Comparison of ENCODE assay signal across 1 cellular context in genomic region chr6:39137235-39137634, GRCh38.
TF ChIP-seq lines count a peak whose summit lies in the region.

No MANE protein-coding gene starts in this region.

TF ChIP-seq in WTC11, 78 proteins besides CTCF, POLR2A, EP300 and RAD21 (continued from another document):
- TF ChIP-seq, protein P1, sequence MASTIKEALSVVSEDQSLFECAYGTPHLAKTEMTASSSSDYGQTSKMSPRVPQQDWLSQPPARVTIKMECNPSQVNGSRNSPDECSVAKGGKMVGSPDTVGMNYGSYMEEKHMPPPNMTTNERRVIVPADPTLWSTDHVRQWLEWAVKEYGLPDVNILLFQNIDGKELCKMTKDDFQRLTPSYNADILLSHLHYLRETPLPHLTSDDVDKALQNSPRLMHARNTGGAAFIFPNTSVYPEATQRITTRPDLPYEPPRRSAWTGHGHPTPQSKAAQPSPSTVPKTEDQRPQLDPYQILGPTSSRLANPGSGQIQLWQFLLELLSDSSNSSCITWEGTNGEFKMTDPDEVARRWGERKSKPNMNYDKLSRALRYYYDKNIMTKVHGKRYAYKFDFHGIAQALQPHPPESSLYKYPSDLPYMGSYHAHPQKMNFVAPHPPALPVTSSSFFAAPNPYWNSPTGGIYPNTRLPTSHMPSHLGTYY (CRISPR knock-in tag; IDR thresholded peaks at IDR 0.05), result no peak
- TF ChIP-seq ZMAT4 (CRISPR knock-in tag; IDR thresholded peaks at IDR 0.05) (no peak), ZNF263 (CRISPR knock-in tag; IDR thresholded peaks at IDR 0.05; ENCODE audit: low read depth) (no peak), PRRX2 (CRISPR knock-in tag; IDR thresholded peaks at IDR 0.05) (no peak), AR (CRISPR knock-in tag; IDR thresholded peaks at IDR 0.05) (no peak), ATF1 (CRISPR knock-in tag; IDR thresholded peaks at IDR 0.05) (no peak), ZNF317 (CRISPR knock-in tag; IDR thresholded peaks at IDR 0.05; ENCODE audit: borderline replicate concordance, low read depth) (no peak), NR3C1 (CRISPR knock-in tag; conservative IDR thresholded peaks at IDR 0.05; ENCODE audit: low read depth) (no peak), ETV6 (CRISPR knock-in tag; IDR thresholded peaks at IDR 0.05) (peak; percentile 67; the same call in 1 of the 2 replicates)
- TF ChIP-seq, protein P2, sequence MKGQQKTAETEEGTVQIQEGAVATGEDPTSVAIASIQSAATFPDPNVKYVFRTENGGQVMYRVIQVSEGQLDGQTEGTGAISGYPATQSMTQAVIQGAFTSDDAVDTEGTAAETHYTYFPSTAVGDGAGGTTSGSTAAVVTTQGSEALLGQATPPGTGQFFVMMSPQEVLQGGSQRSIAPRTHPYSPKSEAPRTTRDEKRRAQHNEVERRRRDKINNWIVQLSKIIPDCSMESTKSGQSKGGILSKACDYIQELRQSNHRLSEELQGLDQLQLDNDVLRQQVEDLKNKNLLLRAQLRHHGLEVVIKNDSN (CRISPR knock-in tag; IDR thresholded peaks at IDR 0.05), result peak; percentile 39; the same call in 1 of the 2 replicates
- TF ChIP-seq, protein P3, sequence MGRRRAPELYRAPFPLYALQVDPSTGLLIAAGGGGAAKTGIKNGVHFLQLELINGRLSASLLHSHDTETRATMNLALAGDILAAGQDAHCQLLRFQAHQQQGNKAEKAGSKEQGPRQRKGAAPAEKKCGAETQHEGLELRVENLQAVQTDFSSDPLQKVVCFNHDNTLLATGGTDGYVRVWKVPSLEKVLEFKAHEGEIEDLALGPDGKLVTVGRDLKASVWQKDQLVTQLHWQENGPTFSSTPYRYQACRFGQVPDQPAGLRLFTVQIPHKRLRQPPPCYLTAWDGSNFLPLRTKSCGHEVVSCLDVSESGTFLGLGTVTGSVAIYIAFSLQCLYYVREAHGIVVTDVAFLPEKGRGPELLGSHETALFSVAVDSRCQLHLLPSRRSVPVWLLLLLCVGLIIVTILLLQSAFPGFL (CRISPR knock-in tag; IDR thresholded peaks at IDR 0.05; ENCODE audit: borderline replicate concordance), result no peak
